1 cellular context compared by ENCODE assay signal in the genomic region with DNA sequence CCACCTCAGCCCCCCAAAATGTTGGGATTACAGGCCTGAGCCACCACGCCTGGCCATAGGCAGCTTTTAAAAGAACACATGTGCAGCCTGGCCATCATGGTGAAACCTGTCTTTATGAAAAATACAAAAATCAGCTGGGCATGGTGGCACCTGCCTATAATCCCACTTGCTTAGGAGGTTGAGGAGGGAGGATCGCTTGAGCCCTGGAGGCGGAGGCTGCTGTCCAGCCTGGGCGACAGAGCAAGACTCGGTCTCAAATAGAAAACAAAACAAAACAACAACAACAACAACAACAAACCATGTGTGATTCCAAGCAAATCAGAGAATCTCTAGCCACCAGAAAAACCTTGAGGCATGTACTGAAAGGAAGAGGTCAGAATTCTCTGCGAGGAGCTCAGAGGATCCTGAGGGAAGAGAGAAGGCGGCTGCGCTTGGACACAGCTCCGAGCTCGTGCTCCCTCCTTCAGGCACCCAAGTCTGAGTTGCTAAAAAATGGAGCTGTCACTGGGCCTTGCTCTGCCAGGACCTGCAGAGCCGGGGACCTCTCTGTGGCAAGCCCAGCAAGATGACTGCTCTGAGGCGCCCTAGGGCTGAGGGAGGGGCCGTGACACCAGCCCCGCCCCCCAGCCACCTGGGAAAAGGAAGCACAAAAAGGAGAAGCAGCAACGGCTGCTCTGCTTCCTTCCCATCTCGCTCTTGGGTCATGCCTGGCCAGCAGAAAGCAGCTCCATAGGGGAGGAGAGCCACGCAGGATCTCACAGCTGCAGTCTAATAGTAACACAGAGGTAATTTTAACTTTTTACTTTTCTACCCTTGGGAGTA.
TF ChIP-seq lines count a peak whose summit lies in the region.

A gene (plus strand): TSS at position 677 of the 822 bp plus-strand sequence. CDS start 1,941 bp downstream, outside the sequence.

TF ChIP-seq in GM12878, 131 proteins besides CTCF, POLR2A, EP300 and RAD21 (continued from another document):
- TF ChIP-seq, protein P1, sequence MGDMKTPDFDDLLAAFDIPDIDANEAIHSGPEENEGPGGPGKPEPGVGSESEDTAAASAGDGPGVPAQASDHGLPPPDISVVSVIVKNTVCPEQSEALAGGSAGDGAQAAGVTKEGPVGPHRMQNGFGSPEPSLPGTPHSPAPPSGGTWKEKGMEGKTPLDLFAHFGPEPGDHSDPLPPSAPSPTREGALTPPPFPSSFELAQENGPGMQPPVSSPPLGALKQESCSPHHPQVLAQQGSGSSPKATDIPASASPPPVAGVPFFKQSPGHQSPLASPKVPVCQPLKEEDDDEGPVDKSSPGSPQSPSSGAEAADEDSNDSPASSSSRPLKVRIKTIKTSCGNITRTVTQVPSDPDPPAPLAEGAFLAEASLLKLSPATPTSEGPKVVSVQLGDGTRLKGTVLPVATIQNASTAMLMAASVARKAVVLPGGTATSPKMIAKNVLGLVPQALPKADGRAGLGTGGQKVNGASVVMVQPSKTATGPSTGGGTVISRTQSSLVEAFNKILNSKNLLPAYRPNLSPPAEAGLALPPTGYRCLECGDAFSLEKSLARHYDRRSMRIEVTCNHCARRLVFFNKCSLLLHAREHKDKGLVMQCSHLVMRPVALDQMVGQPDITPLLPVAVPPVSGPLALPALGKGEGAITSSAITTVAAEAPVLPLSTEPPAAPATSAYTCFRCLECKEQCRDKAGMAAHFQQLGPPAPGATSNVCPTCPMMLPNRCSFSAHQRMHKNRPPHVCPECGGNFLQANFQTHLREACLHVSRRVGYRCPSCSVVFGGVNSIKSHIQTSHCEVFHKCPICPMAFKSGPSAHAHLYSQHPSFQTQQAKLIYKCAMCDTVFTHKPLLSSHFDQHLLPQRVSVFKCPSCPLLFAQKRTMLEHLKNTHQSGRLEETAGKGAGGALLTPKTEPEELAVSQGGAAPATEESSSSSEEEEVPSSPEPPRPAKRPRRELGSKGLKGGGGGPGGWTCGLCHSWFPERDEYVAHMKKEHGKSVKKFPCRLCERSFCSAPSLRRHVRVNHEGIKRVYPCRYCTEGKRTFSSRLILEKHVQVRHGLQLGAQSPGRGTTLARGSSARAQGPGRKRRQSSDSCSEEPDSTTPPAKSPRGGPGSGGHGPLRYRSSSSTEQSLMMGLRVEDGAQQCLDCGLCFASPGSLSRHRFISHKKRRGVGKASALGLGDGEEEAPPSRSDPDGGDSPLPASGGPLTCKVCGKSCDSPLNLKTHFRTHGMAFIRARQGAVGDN (IDR thresholded peaks at IDR 0.05) = 0 out of 2 replicates have a peak, but pooled peaks have one; percentile 19
- peak; percentile 58; the same call in 1 of the 2 replicates for TF ChIP-seq EED (IDR thresholded peaks at IDR 0.05; ENCODE audit: low read depth)
- 0 out of 2 replicates have a peak, but pooled peaks have one; percentile 18 for TF ChIP-seq GABPA (IDR thresholded peaks at IDR 0.05; ENCODE audit: low read depth)
- TF ChIP-seq IKZF2 (IDR thresholded peaks at IDR 0.05) = peak; percentile 65 to 70
- TF ChIP-seq CREB1 (IDR thresholded peaks at IDR 0.05; ENCODE audit: low read depth) = 0 out of 2 replicates have a peak, but pooled peaks have one; percentile 14
- peak; percentile 78 for TF ChIP-seq POLR2AphosphoS5 (IDR thresholded peaks at IDR 0.05; ENCODE audit: low read length)
- no peak for TF ChIP-seq HCFC1 (IDR thresholded peaks at IDR 0.05; ENCODE audit: low read length)
- TF ChIP-seq BACH1 (IDR thresholded peaks at IDR 0.05; ENCODE audit: borderline replicate concordance) = peak; percentile 18; the same call in 1 of the 2 replicates
- TF ChIP-seq ZNF274 (IDR thresholded peaks at IDR 0.05; ENCODE audit: insufficient read depth, insufficient read length) = no peak
- 0 out of 2 replicates have a peak, but pooled peaks have one; percentile 26 for TF ChIP-seq YY1 (IDR thresholded peaks at IDR 0.05; ENCODE audit: low read depth, low read length)
- 0 out of 2 replicates have a peak, but pooled peaks have one; percentile 25 for TF ChIP-seq TCF12 (IDR thresholded peaks at IDR 0.05; ENCODE audit: low read depth, low read length)
- TF ChIP-seq SPI1 (IDR thresholded peaks at IDR 0.05; ENCODE audit: borderline replicate concordance, insufficient read depth, low read depth, low read length) = peak; percentile 57
- TF ChIP-seq CBX5 (IDR thresholded peaks at IDR 0.05; ENCODE audit: low read depth) = no peak
- peak; percentile 23; the same call in 1 of the 2 replicates for TF ChIP-seq DPF2 (IDR thresholded peaks at IDR 0.05)
- TF ChIP-seq NR2C2 (IDR thresholded peaks at IDR 0.05; ENCODE audit: borderline replicate concordance, control insufficient read depth, insufficient read length, low read depth) = no peak
- TF ChIP-seq POU2F2 (IDR thresholded peaks at IDR 0.05; ENCODE audit: borderline replicate concordance, low read depth, low read length) = peak; percentile 55; the same call in 1 of the 3 replicates
- TF ChIP-seq TCF7 (IDR thresholded peaks at IDR 0.05; ENCODE audit: borderline replicate concordance) = no peak
- 0 out of 2 replicates have a peak, but pooled peaks have one; percentile 31 for TF ChIP-seq POLR2AphosphoS2 (IDR thresholded peaks at IDR 0.05; ENCODE audit: low read depth, low read length)
- peak in 1 of 2 experiments; percentile 56; a peak in 1 of 3 replicates for TF ChIP-seq EGR1 (IDR thresholded peaks at IDR 0.05; ENCODE audit: borderline replicate concordance in 1 of 2, low read depth in 2 of 2, low read length in 2 of 2)
- TF ChIP-seq RUNX3 (IDR thresholded peaks at IDR 0.05; ENCODE audit: low read length) = 0 out of 2 replicates have a peak, but pooled peaks have one; percentile 8
- TF ChIP-seq TCF3 (IDR thresholded peaks at IDR 0.05; ENCODE audit: borderline replicate concordance, insufficient read depth, low read depth, low read length) = peak; percentile 77; the same call in 1 of the 2 replicates
- TF ChIP-seq ETV6 (conservative IDR thresholded peaks at IDR 0.05 in 1 of 2, IDR thresholded peaks at IDR 0.05 in 1 of 2; ENCODE audit: borderline replicate concordance in 1 of 2, low read depth in 1 of 2) = 0 out of 4 replicates have a peak, but pooled peaks of 1 of the 2 experiments have one; percentile 22
- peak; percentile 74; the same call in 1 of the 2 replicates for TF ChIP-seq IKZF1 (conservative IDR thresholded peaks at IDR 0.05)
- 0 out of 2 replicates have a peak, but pooled peaks have one; percentile 14 for TF ChIP-seq IRF4 (IDR thresholded peaks at IDR 0.05; ENCODE audit: low read depth, low read length)
